Comparison of ENCODE assay signal across 8 cellular contexts in genomic region chr6:30101423-30101938, GRCh38. TPM values are rescaled to one million over a fixed set of nuclear protein-coding genes. Genes with fewer than 3 reads are reported as not detected.
DNase-seq lines count a peak whose midpoint lies in the region; ATAC-seq and TF ChIP-seq lines count a peak whose summit lies in the region.

No MANE protein-coding gene starts in this region.

- ATAC-seq in T-helper 17 cell: no peak
- peak; percentile 8 for ATAC-seq in omental fat pad (ENCODE audit: low FRiP score)
- ATAC-seq in HG02610 (IDR thresholded peaks at IDR 0.05; ENCODE audit: unreplicated experiment): no peak
- no peak for ATAC-seq in HG03139 (IDR thresholded peaks at IDR 0.05; ENCODE audit: unreplicated experiment)

- H3K4me3 ChIP-seq in GM23248 (peak overlapping the region; percentile 70), fibroblast of mammary gland (ENCODE audit: control insufficient read depth, low read depth, low read length) (peak overlapping the region; percentile 47)

- peak overlapping the region; percentile 92 for H3K27ac Mint-ChIP-seq in T-helper 17 cell

- H3F3A ChIP-seq in GM23248 (ENCODE audit: insufficient read depth): peaks cover 9% of the 10 kb centered on the region; the same call in 1 of the 2 replicates

- H3K79me2 ChIP-seq in GM23248 (ENCODE audit: insufficient read depth): no peaks in the 10 kb centered on the region

- H3K9ac ChIP-seq in GM23248: peak overlapping the region; percentile 72

- no peaks in the 10 kb centered on the region for H3K9me2 ChIP-seq in GM23248 (ENCODE audit: insufficient read depth)

- in situ Hi-C loops in GM23248 (cut with MboI): no loop called here

- no peaks in the 10 kb centered on the region for H3K36me3 ChIP-seq in GM23248 (ENCODE audit: low read depth)

- peaks cover 43% of the 10 kb centered on the region for H3K4me1 Mint-ChIP-seq in T-helper 17 cell

- H3K27me3 Mint-ChIP-seq in T-helper 17 cell: peaks cover 64% of the 10 kb centered on the region

- 1 to 2% methylated on average over 13 of the region's 13 CpGs for WGBS in GM23248 (ENCODE audit: low coverage in 1 of 2, low lambda C conversion rate in 2 of 2, missing lambda C conversion rate in 2 of 2), 2 experiments

- peak overlapping the region; percentile 93 for H3K4me3 Mint-ChIP-seq in T-helper 17 cell

- H3K9me3 ChIP-seq in GM23248 (ENCODE audit: low read depth) (no peaks in the 10 kb centered on the region), T-helper 17 cell (ENCODE audit: control insufficient read depth, low read length, poor library complexity, severe bottlenecking) (no peaks in the 10 kb centered on the region)

- DNase-seq in GM23248 (peak; percentile 31), T-helper 17 cell (no peak), fibroblast of mammary gland (ENCODE audit: low read depth) (peak; percentile 4), omental fat pad (ENCODE audit: low spot score) (no peak), caudate nucleus (lab: John Stamatoyannopoulos, UW) (no peak), NCI-H2081 (lab: John Stamatoyannopoulos, UW) (no peak)

- peak overlapping the region; percentile 89 for H3K4me2 ChIP-seq in GM23248 (ENCODE audit: unreplicated experiment)

- H4K20me1 ChIP-seq in GM23248 (ENCODE audit: insufficient read depth): no peaks in the 10 kb centered on the region

- TF ChIP-seq CTCF in fibroblast of mammary gland (conservative IDR thresholded peaks at IDR 0.05; ENCODE audit: control insufficient read depth, insufficient read depth, low read depth, low read length) (no peak), omental fat pad (IDR thresholded peaks at IDR 0.05) (no peak)

- peaks cover 16% of the 10 kb centered on the region; the same call in 1 of the 2 replicates for H3K4me1 ChIP-seq in GM23248 (ENCODE audit: insufficient read depth)

- H3K36me3 Mint-ChIP-seq in T-helper 17 cell (ENCODE audit: low read depth): peaks cover 4% of the 10 kb centered on the region

- H2AFZ ChIP-seq in GM23248: peak overlapping the region; percentile 95

- H3K27me3 ChIP-seq in GM23248 (replicated peaks; ENCODE audit: insufficient read depth): peaks cover 37% of the 10 kb centered on the region

- H3K27ac ChIP-seq in GM23248: no peak overlapping the region
- no peak overlapping the region for H3K27ac ChIP-seq in caudate nucleus (ENCODE audit: low read depth, low read length)

RNA-seq across cellular contexts. Expression of gene TRIM31, which starts 11.4 kb away (rescaled TPM):
- not detected in 2 replicates for total RNA-seq in GM23248 (2014; rRNA removed; shearing (Covaris generic))
- not detected in 2 replicates for polyA plus RNA-seq in GM23248 (2016; fragmentation: Nextera tagmentation; extraction: Ambion mirVana)
- total RNA-seq in T-helper 17 cell (not detected), omental fat pad (not detected)

RNA-seq across cellular contexts. Expression of gene RNF39, which starts 25.9 kb away (rescaled TPM):
- total RNA-seq in GM23248 (2014; rRNA removed; shearing (Covaris generic)): not detected in 2 replicates
- polyA plus RNA-seq in GM23248 (2016; fragmentation: Nextera tagmentation; extraction: Ambion mirVana): 0.21 and 0.30 TPM in 2 replicates
- total RNA-seq in T-helper 17 cell (not detected), omental fat pad (1 to 10 TPM in 1 of 4 donors, under 1 TPM in 3; 0.36 to 1.7 (median 0.71) TPM)

RNA-seq across cellular contexts. Expression of gene TRIM40, which starts 34.5 kb away (rescaled TPM):
- not detected in 2 replicates for total RNA-seq in GM23248 (2014; rRNA removed; shearing (Covaris generic))
- not detected in 2 replicates for polyA plus RNA-seq in GM23248 (2016; fragmentation: Nextera tagmentation; extraction: Ambion mirVana)
- total RNA-seq in T-helper 17 cell (1 to 10 TPM in 1 of 2 donors, under 1 TPM in 1; 0.22 to 3.5 TPM), omental fat pad (not detected)

RNA-seq across cellular contexts. Expression of gene PPP1R11, which starts 34.5 kb away (rescaled TPM):
- total RNA-seq in GM23248 (2014; rRNA removed; shearing (Covaris generic)): 40.2 and 44.1 TPM in 2 replicates
- 77.5 and 83.1 TPM in 2 replicates for polyA plus RNA-seq in GM23248 (2016; fragmentation: Nextera tagmentation; extraction: Ambion mirVana)
- total RNA-seq in T-helper 17 cell: 10 to 100 TPM; 52.1 to 52.4 TPM
- total RNA-seq in omental fat pad: 10 to 100 TPM; 27.9 to 38.4 (median 30.7) TPM

RNA-seq across cellular contexts. Expression of gene POLR1H, which starts 40.4 kb away (rescaled TPM):
- 19.2 and 21.9 TPM in 2 replicates for total RNA-seq in GM23248 (2014; rRNA removed; shearing (Covaris generic))
- polyA plus RNA-seq in GM23248 (2016; fragmentation: Nextera tagmentation; extraction: Ambion mirVana): 31.7 and 32.1 TPM in 2 replicates
- total RNA-seq in T-helper 17 cell (10 to 100 TPM; 28.9 to 31.7 TPM), omental fat pad (10 to 100 TPM; 22.5 to 39.2 (median 24.9) TPM)

Comparison
In these comparisons a context has a peak if more than half of its experiments do, and no peak if none do; other contexts are left out.
1. DNase-seq: peak in GM23248 (single experiment) and fibroblast of mammary gland (single experiment); none in T-helper 17 cell (0 of 3), omental fat pad (single experiment), caudate nucleus (0 of 61) and NCI-H2081 (0 of 2).